Comparison of ENCODE assay signal across 24 cellular contexts in the genomic region with DNA sequence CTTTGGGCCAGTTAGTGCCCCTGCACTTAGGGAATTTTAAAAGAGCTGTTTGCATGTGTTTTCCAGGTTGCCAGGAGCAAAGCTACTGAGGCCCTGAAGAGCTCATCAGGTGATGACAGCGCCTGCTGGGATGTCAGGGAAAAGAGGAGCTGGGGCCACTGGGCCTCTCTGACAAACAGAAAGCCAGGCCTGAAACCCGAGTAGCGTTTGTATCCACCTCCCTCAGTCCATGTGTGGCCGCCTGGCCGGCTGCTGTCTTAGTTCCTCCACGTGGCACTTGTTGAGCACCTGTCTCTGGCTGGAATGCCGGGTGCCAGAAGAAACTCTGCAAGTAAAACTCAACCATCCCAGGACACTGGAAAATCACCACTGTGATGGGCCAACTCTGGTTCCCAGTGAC.
A peak's percentile ranks its signal among the peaks of the same experiment; 100 is the strongest.
DNase-seq lines count a peak whose midpoint lies in the region; ATAC-seq and TF ChIP-seq lines count a peak whose summit lies in the region.
"Had no signal": no experiment of that assay in that cellular context is flagged by ENCODE, and none has a peak within 500 bp of the region (broad histone marks: within the 10 kb centered on the region; RNA-seq: fewer than 3 reads in every experiment).

No MANE protein-coding gene starts in this region.

- CTCF ChIA-PET in WTC11 (lab: Charles Lee) = no interaction called here
- CTCF ChIA-PET in PC-9 (lab: Charles Lee) = no interaction called here

- H3K27me3 ChIP-seq in neuronal stem cell (ENCODE audit: control insufficient read depth in 3 of 3, insufficient read depth in 3 of 3, low read depth in 1 of 3, low read length in 3 of 3) (peaks cover 0 to 2% (median 0%) of the 10 kb centered on the region in 3 experiments), PC-9 (ENCODE audit: insufficient read depth, low read depth) (peaks cover 93% of the 10 kb centered on the region)
- H3K27me3 ChIP-seq: BE2C, Peyer's patch, upper lobe of right lung had no signal

- TF ChIP-seq CTCF in WTC11 (IDR thresholded peaks at IDR 0.05) = no peak
- TF ChIP-seq CTCF in PC-9 (conservative IDR thresholded peaks at IDR 0.05) = no peak

- no peak overlapping the region; the same call in 1 of the 2 replicates for H3K27ac Mint-ChIP-seq in WTC11
- H3K27ac Mint-ChIP-seq: activated naive CD8-positive, alpha-beta T cell treated with anti-CD3 and anti-CD28 coated beads, Interleukin-2, amount 50 U/mL, for 24 hours; activated T-helper 17 cell treated with anti-CD3 and anti-CD28 coated beads, Interleukin-2, amount 50 U/mL, for 72 hours; brain; memory B cell; natural killer cell had no signal

- no peak overlapping the region for H3K23ac ChIP-seq in neuronal stem cell (ENCODE audit: low read depth, low read length, poor library complexity)

- no peak overlapping the region for H3K14ac ChIP-seq in neuronal stem cell (ENCODE audit: low read length)

- H3K4me1 ChIP-seq in neuronal stem cell (ENCODE audit: control insufficient read depth in 2 of 2, insufficient read depth in 1 of 2, low read depth in 1 of 2, low read length in 2 of 2) (peaks cover 0 to 6% of the 10 kb centered on the region in 2 donors), PC-9 (replicated peaks; ENCODE audit: insufficient read depth) (no peaks in the 10 kb centered on the region)
- H3K4me1 ChIP-seq: BE2C, Caco-2, HAP-1, Peyer's patch, stomach, upper lobe of right lung had no signal

- H3K9me3 Mint-ChIP-seq in WTC11 = peaks cover 4% of the 10 kb centered on the region
- H3K9me3 Mint-ChIP-seq: activated naive CD8-positive, alpha-beta T cell treated with anti-CD3 and anti-CD28 coated beads, Interleukin-2, amount 50 U/mL, for 24 hours; activated T-helper 17 cell treated with anti-CD3 and anti-CD28 coated beads, Interleukin-2, amount 50 U/mL, for 72 hours; natural killer cell had no signal

- no peak overlapping the region for H3K4me3 ChIP-seq in neuronal stem cell (ENCODE audit: low read length in 2 of 2)
- H3K4me3 ChIP-seq in PC-9 = no peak overlapping the region
- H3K4me3 ChIP-seq: HAP-1, Peyer's patch, stomach, upper lobe of right lung had no signal

- WGBS in neuronal stem cell (ENCODE audit: extremely low coverage in 2 of 2, insufficient read length in 2 of 2, insufficient replicate concordance in 1 of 2), 2 donors = no CpG with 5 or more reads among the region's 7 CpGs

- no peak overlapping the region for H2BK12ac ChIP-seq in neuronal stem cell (ENCODE audit: low read length)

- no peak overlapping the region for H2BK15ac ChIP-seq in neuronal stem cell (ENCODE audit: low read length)

- H3K4me3 Mint-ChIP-seq in WTC11 = no peak overlapping the region; the same call in 1 of the 2 replicates
- H3K4me3 Mint-ChIP-seq: activated naive CD8-positive, alpha-beta T cell treated with anti-CD3 and anti-CD28 coated beads, Interleukin-2, amount 50 U/mL, for 24 hours; activated T-helper 17 cell treated with anti-CD3 and anti-CD28 coated beads, Interleukin-2, amount 50 U/mL, for 72 hours; brain; memory B cell; natural killer cell had no signal

- no peak overlapping the region for H3K4me2 ChIP-seq in neuronal stem cell (ENCODE audit: insufficient read depth, low read length, poor library complexity, severe bottlenecking)
- no peak overlapping the region for H3K4me2 ChIP-seq in PC-9

- H3K79me2 ChIP-seq in PC-9 (ENCODE audit: low read depth) = no peaks in the 10 kb centered on the region

- H2AFZ ChIP-seq in neuronal stem cell (ENCODE audit: low read length) = no peak overlapping the region
- H2AFZ ChIP-seq in PC-9 = no peak overlapping the region

- H3K9me2 ChIP-seq in PC-9 (ENCODE audit: insufficient read depth) = no peaks in the 10 kb centered on the region

- POLR2A ChIA-PET in WTC11 (lab: Charles Lee) = interaction anchor here (0.7 kb wide), 1 partner anchor 73 kb away, joined by 4 read pairs; no protein-coding TSS in a partner anchor
- POLR2A ChIA-PET in PC-9 (lab: Charles Lee; ENCODE audit: unreplicated experiment) = no interaction called here

- no peak overlapping the region for H2BK5ac ChIP-seq in neuronal stem cell (ENCODE audit: low read length)

- peak; percentile 14 for DNase-seq in NCI-H2227 (lab: John Stamatoyannopoulos, UW; ENCODE audit: unreplicated experiment)
- no peak for DNase-seq in NCI-H2227 treated with DMSO at 0.1 percent for 48 hours (lab: John Stamatoyannopoulos, UW)
- peak; percentile 83 for DNase-seq in NCI-H146 (lab: John Stamatoyannopoulos, UW)
- peak; percentile 32 for DNase-seq in WTC11 (ENCODE audit: low spot score)
- DNase-seq in neuronal stem cell (ENCODE audit: low spot score) = peak; percentile 9
- no peak for DNase-seq in PC-9
- DNase-seq: activated CD4-positive, alpha-beta T cell treated with anti-CD3 and anti-CD28 coated beads for 1 hour; activated naive CD8-positive, alpha-beta T cell treated with anti-CD3 and anti-CD28 coated beads, Interleukin-2, amount 50 U/mL, for 24 hours; BE2C; Caco-2; cortex of kidney; natural killer cell; NCI-H1694 treated with DMSO at 0.1 percent for 48 hours; Peyer's patch; posterior cingulate gyrus; stimulated activated CD4-positive, alpha-beta T cell treated with anti-CD3 and anti-CD28 coated beads, Interleukin-4, amount 100 ng/mL, for 24 hours; stomach; upper lobe of right lung had no signal

- H3K4me1 Mint-ChIP-seq in WTC11 = peaks cover 35% of the 10 kb centered on the region
- H3K4me1 Mint-ChIP-seq: activated naive CD8-positive, alpha-beta T cell treated with anti-CD3 and anti-CD28 coated beads, Interleukin-2, amount 50 U/mL, for 24 hours; activated T-helper 17 cell treated with anti-CD3 and anti-CD28 coated beads, Interleukin-2, amount 50 U/mL, for 72 hours; memory B cell; natural killer cell had no signal

- H4K8ac ChIP-seq in neuronal stem cell (ENCODE audit: low read depth, low read length) = no peak overlapping the region

- H3K9ac ChIP-seq in neuronal stem cell (ENCODE audit: low read depth, low read length, poor library complexity) = no peak overlapping the region

- H3K27ac ChIP-seq in neuronal stem cell (replicated peaks; ENCODE audit: low read length) (no peak overlapping the region), PC-9 (no peak overlapping the region)
- H3K27ac ChIP-seq: Peyer's patch, stomach, upper lobe of right lung had no signal

- 0 out of 2 replicates have a peak, but pooled peaks cover 7% of the 10 kb centered on the region for H3K36me3 Mint-ChIP-seq in WTC11
- H3K36me3 Mint-ChIP-seq: brain, memory B cell, natural killer cell had no signal

- ATAC-seq in WTC11 = peak; percentile 64
- no peak for ATAC-seq in HG02642 (IDR thresholded peaks at IDR 0.05; ENCODE audit: poor library complexity, unreplicated experiment)
- ATAC-seq in GM21360 (IDR thresholded peaks at IDR 0.05; ENCODE audit: unreplicated experiment) = no peak
- ATAC-seq: activated naive CD8-positive, alpha-beta T cell treated with anti-CD3 and anti-CD28 coated beads, Interleukin-2, amount 50 U/mL, for 24 hours; activated T-helper 17 cell treated with anti-CD3 and anti-CD28 coated beads, Interleukin-2, amount 50 U/mL, for 72 hours; natural killer cell; upper lobe of right lung had no signal

- H2BK120ac ChIP-seq in neuronal stem cell (ENCODE audit: low read depth, low read length) = no peak overlapping the region

- no peak overlapping the region for H3K4ac ChIP-seq in neuronal stem cell (ENCODE audit: low read length)

- H4K20me1 ChIP-seq in PC-9 (ENCODE audit: insufficient read depth) = 0 out of 2 replicates have a peak, but pooled peaks cover 2% of the 10 kb centered on the region

- H3K9me3 ChIP-seq in neuronal stem cell (replicated peaks in 1 of 2; ENCODE audit: control insufficient read depth in 2 of 2, insufficient read depth in 1 of 2, low read depth in 1 of 2, low read length in 2 of 2) (no peaks in the 10 kb centered on the region), PC-9 (ENCODE audit: insufficient read depth, low read depth) (no peaks in the 10 kb centered on the region)
- H3K9me3 ChIP-seq: BE2C, Caco-2, HAP-1, Peyer's patch, stomach, upper lobe of right lung had no signal

- intact Hi-C loops in PC-9 (cut with micrococcal nuclease; ENCODE audit: unreplicated experiment) = no loop called here

- no peak overlapping the region for H2AK5ac ChIP-seq in neuronal stem cell (ENCODE audit: low read depth, low read length)

- no TSS peak for BruUV-seq in PC-9 (replicated peaks; lab: Mats Ljungman, UMichigan)

- H3K36me3 ChIP-seq in neuronal stem cell (replicated peaks in 1 of 2; ENCODE audit: control insufficient read depth in 2 of 2, insufficient read depth in 2 of 2, low read length in 2 of 2) (no peaks in the 10 kb centered on the region), PC-9 (ENCODE audit: low read depth) (no peaks in the 10 kb centered on the region)
- H3K36me3 ChIP-seq: BE2C, HAP-1, Peyer's patch, stomach, upper lobe of right lung had no signal

- H4K91ac ChIP-seq in neuronal stem cell (ENCODE audit: low read depth, low read length, poor library complexity) = no peak overlapping the region

- H3K79me1 ChIP-seq in neuronal stem cell (ENCODE audit: low read depth, low read length) = no peaks in the 10 kb centered on the region

- H3K27me3 Mint-ChIP-seq in WTC11 (ENCODE audit: low read depth) = peaks cover 36% of the 10 kb centered on the region

- H3F3A ChIP-seq in PC-9 (ENCODE audit: insufficient read depth, low read depth) = no peaks in the 10 kb centered on the region

- H3K18ac ChIP-seq in neuronal stem cell (ENCODE audit: low read length) = no peak overlapping the region

TF ChIP-seq in WTC11, 78 proteins besides CTCF, POLR2A, EP300 and RAD21 (continues in another document):
- TF ChIP-seq, protein P1, sequence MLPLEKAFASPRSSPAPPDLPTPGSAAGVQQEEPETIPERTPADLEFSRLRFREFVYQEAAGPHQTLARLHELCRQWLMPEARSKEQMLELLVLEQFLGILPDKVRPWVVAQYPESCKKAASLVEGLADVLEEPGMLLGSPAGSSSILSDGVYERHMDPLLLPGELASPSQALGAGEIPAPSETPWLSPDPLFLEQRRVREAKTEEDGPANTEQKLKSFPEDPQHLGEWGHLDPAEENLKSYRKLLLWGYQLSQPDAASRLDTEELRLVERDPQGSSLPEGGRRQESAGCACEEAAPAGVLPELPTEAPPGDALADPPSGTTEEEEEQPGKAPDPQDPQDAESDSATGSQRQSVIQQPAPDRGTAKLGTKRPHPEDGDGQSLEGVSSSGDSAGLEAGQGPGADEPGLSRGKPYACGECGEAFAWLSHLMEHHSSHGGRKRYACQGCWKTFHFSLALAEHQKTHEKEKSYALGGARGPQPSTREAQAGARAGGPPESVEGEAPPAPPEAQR (CRISPR knock-in tag; IDR thresholded peaks at IDR 0.05) = no peak
- no peak for TF ChIP-seq MXD4 (CRISPR knock-in tag; IDR thresholded peaks at IDR 0.05; ENCODE audit: borderline replicate concordance)

Comparison
In these comparisons a context has a peak if more than half of its experiments do, and no peak if none do; other contexts are left out.
1. DNase-seq: peak in NCI-H2227 (single experiment), NCI-H146 (single experiment), WTC11 (single experiment) and neuronal stem cell (single experiment); none in NCI-H2227 treated with DMSO at 0.1 percent for 48 hours (single experiment) and PC-9 (0 of 2).